In the genomic region with DNA sequence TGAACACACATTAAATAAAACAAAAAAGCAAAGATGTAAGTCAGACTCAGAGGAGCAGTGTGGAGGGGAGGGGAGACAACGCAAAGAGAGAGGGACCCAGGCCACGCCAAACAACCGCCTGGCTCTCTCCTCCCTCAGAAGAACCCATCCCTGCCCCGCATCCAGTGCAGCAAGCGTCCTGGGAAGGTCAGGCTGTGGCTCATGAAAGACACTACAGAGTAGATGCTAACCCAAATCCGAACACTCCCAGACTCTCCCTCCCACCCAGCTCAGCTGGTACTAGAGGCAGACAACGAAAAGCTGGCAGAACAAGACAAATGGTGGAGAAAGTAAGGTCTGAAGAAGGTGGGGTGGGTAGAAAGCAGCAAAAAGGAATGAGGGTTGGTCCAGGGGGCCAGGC, we compare ENCODE assay signal across 18 cellular contexts.
"Had no signal": no experiment of that assay in that cellular context is flagged by ENCODE, and none has a peak within 500 bp of the region (broad histone marks: within the 10 kb centered on the region; RNA-seq: fewer than 3 reads in every experiment).

No MANE protein-coding gene starts in this region.

- H3K9me3 Mint-ChIP-seq: dendritic cell treated with granulocyte-macrophage colony-stimulating factor and Interleukin-4, amounts not matched to agents 40 ng/mL and 50 ng/mL, for 4 days; nephron; type B pancreatic cell had no signal

- DNase-seq: foreskin melanocyte; heart left ventricle; hippocampal formation; kidney glomerular epithelial cell; mammary epithelial cell; stimulated activated CD4-positive, alpha-beta T cell treated with anti-CD3 and anti-CD28 coated beads, Interleukin-12 subunit alpha, Interleukin-12 subunit beta, amount 100 ng/mL, for 4 hours; stimulated activated naive CD4-positive, alpha-beta T cell; stomach; substantia nigra had no signal

- H3K27ac ChIP-seq: cardiac muscle cell, neutrophil, skin epidermis had no signal

- H3K36me3 Mint-ChIP-seq: type B pancreatic cell had no signal

- H3K27me3 ChIP-seq: cardiac muscle cell, neutrophil, stomach had no signal

- ATAC-seq: heart left ventricle, sciatic nerve had no signal

- H3K36me3 ChIP-seq: cardiac muscle cell, heart left ventricle, neutrophil, stomach had no signal

- H3K4me3 Mint-ChIP-seq: dendritic cell treated with granulocyte-macrophage colony-stimulating factor and Interleukin-4, amounts not matched to agents 40 ng/mL and 50 ng/mL, for 4 days; nephron; type B pancreatic cell had no signal

- H3K9me3 ChIP-seq: heart left ventricle, neutrophil, stomach had no signal

- FAIRE-seq: colon, urothelium cell line had no signal

- H3K4me3 ChIP-seq: cardiac muscle cell, heart left ventricle, skin epidermis, stomach had no signal

- H3K27ac Mint-ChIP-seq: dendritic cell treated with granulocyte-macrophage colony-stimulating factor and Interleukin-4, amounts not matched to agents 40 ng/mL and 50 ng/mL, for 4 days; nephron; type B pancreatic cell had no signal
